8 cellular contexts compared by ENCODE assay signal in the genomic region with DNA sequence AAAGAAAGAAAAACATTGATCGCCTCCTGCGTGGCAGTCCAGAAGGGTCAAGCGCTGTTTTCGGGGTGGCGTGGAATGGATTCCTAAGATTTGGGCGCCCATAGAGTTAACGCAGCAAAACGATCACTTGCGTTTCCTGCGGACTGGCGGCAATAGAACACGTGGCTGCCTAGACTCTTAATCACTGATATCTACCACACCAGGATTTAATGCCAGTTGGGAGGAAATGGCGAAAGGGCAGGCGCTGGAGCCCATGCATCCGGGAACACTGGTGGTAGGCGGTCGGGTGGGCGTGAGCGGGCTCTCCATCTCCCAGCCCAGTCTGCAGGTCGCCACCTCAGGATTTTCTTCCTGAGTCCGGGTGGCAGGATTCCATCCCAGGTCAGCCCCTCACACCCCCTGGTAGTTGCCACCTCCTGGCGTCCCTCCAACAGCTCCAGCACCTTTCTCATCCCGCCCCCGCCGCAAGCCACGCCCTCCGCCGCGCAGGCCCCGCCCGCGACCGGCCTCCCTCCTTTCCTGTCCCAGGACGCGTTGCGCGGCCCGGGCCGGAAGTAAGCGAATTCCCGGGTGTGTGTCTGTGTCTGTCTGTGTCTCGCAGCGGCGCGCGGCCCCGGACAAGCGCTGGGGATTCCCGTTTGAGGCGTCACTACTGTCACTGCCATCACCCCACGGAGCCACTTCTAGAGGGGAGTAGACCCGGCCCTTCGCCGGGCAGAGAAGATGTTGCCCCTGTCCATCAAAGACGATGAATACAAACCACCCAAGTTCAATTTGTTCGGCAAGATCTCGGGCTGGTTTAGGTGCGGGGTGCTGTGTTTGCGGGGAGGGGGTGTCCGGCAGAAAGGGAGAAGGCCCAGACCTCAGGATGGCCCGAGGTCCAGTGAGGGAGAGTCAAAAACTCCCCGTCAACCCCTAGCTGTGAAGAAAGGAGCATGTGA. TPM values are rescaled to one million over a fixed set of nuclear protein-coding genes. Genes with fewer than 3 reads are reported as not detected.
A peak's percentile ranks its signal among the peaks of the same experiment; 100 is the strongest.
DNase-seq lines count a peak whose midpoint lies in the region; ATAC-seq lines count a peak whose summit lies in the region.

A gene with protein sequence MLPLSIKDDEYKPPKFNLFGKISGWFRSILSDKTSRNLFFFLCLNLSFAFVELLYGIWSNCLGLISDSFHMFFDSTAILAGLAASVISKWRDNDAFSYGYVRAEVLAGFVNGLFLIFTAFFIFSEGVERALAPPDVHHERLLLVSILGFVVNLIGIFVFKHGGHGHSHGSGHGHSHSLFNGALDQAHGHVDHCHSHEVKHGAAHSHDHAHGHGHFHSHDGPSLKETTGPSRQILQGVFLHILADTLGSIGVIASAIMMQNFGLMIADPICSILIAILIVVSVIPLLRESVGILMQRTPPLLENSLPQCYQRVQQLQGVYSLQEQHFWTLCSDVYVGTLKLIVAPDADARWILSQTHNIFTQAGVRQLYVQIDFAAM (plus strand): TSS at position 551 of the 941 bp plus-strand sequence. CDS start 173 bp downstream, at position 724.

- H3K4me1 ChIP-seq in GM23248 (ENCODE audit: insufficient read depth), result peaks cover 31% of the 10 kb centered on the region
- peaks cover 30% of the 10 kb centered on the region for H3K4me1 ChIP-seq in Karpas-422 (ENCODE audit: low read length)

- H4K20me1 ChIP-seq in GM23248 (ENCODE audit: insufficient read depth) (no peaks in the 10 kb centered on the region), Karpas-422 (ENCODE audit: insufficient read depth, low read depth, low read length) (peaks cover 7% of the 10 kb centered on the region; the same call in 1 of the 2 replicates)

- H3K36me3 Mint-ChIP-seq in naive B cell, result peaks cover 3 to 8% of the 10 kb centered on the region in 2 donors
- peaks cover 54% of the 10 kb centered on the region for H3K36me3 Mint-ChIP-seq in stimulated activated effector memory CD8-positive, alpha-beta T cell treated with anti-CD3 and anti-CD28 coated beads, Interleukin-12 subunit alpha, Interleukin-12 subunit beta, amount 100 ng/mL, for 72 hours

- peak within 1 kb of the TSS; percentile 91 to 100 (median 98) for H3K4me3 Mint-ChIP-seq in naive B cell
- H3K4me3 Mint-ChIP-seq in stimulated activated effector memory CD8-positive, alpha-beta T cell treated with anti-CD3 and anti-CD28 coated beads, Interleukin-12 subunit alpha, Interleukin-12 subunit beta, amount 100 ng/mL, for 72 hours, result peak within 1 kb of the TSS; percentile 100

- 1 to 3% methylated on average over 40 to 60 of the region's 62 CpGs for WGBS in GM23248 (ENCODE audit: low coverage in 1 of 2, low lambda C conversion rate in 2 of 2, missing lambda C conversion rate in 2 of 2), 2 experiments

- H3K9me2 ChIP-seq in GM23248 (ENCODE audit: insufficient read depth), result no peaks in the 10 kb centered on the region
- no peaks in the 10 kb centered on the region for H3K9me2 ChIP-seq in Karpas-422 (replicated peaks; ENCODE audit: insufficient read depth, low read length)

- ATAC-seq in naive B cell (ENCODE audit: low read depth in 2 of 2), result peak; percentile 84 to 85
- ATAC-seq in stimulated activated effector memory CD8-positive, alpha-beta T cell treated with anti-CD3 and anti-CD28 coated beads, Interleukin-12 subunit alpha, Interleukin-12 subunit beta, amount 100 ng/mL, for 72 hours, result peak; percentile 91

- H3K36me3 ChIP-seq in GM23248 (ENCODE audit: low read depth) (peaks cover 27% of the 10 kb centered on the region), Karpas-422 (ENCODE audit: insufficient read depth, low read length) (peaks cover 38% of the 10 kb centered on the region)

- H3K9ac ChIP-seq in GM23248 (peak within 1 kb of the TSS; percentile 98), Karpas-422 (ENCODE audit: low read length) (peak within 1 kb of the TSS; percentile 97)

- H3K4me3 ChIP-seq in GM23248 (peak within 1 kb of the TSS; percentile 95), Karpas-422 (ENCODE audit: low read length) (peak within 1 kb of the TSS; percentile 94)

- peaks cover 17% of the 10 kb centered on the region; the same call in 1 of the 2 replicates for H3F3A ChIP-seq in GM23248 (ENCODE audit: insufficient read depth)

- no peaks in the 10 kb centered on the region for H3K27me3 Mint-ChIP-seq in naive B cell

- H3K27ac ChIP-seq in GM23248 (peak within 1 kb of the TSS; percentile 91), Karpas-422 (ENCODE audit: low read length) (peak within 1 kb of the TSS; percentile 85)

- peak within 1 kb of the TSS; percentile 98 for H3K4me2 ChIP-seq in GM23248 (ENCODE audit: unreplicated experiment)
- H3K4me2 ChIP-seq in Karpas-422 (ENCODE audit: low read depth, low read length, poor library complexity, severe bottlenecking), result peak within 1 kb of the TSS; percentile 93

- in situ Hi-C loops in GM23248 (cut with MboI), result loop anchor here (25.0 kb wide), 1 partner anchor 1084 kb away; no protein-coding TSS in a partner anchor

- H2AFZ ChIP-seq in GM23248, result peak within 1 kb of the TSS; percentile 93
- H2AFZ ChIP-seq in Karpas-422 (ENCODE audit: low read length), result peak within 1 kb of the TSS; percentile 49

- peaks cover 82% of the 10 kb centered on the region for H3K79me2 ChIP-seq in GM23248 (ENCODE audit: insufficient read depth)
- H3K79me2 ChIP-seq in Karpas-422 (ENCODE audit: low read length), result peaks cover 70% of the 10 kb centered on the region

- H3K27me3 ChIP-seq in GM23248 (replicated peaks; ENCODE audit: insufficient read depth), result no peaks in the 10 kb centered on the region
- no peaks in the 10 kb centered on the region for H3K27me3 ChIP-seq in Karpas-422 (ENCODE audit: low read length)

- no peaks in the 10 kb centered on the region for H3K9me3 ChIP-seq in GM23248 (ENCODE audit: low read depth)
- H3K9me3 ChIP-seq in Karpas-422 (ENCODE audit: low read length), result 0 out of 2 replicates have a peak, but pooled peaks cover 3% of the 10 kb centered on the region

- H3K9me3 Mint-ChIP-seq in naive B cell, result peaks cover 0 to 4% (median under 1%) of the 10 kb centered on the region in 7 donors
- no peaks in the 10 kb centered on the region for H3K9me3 Mint-ChIP-seq in stimulated activated effector memory CD8-positive, alpha-beta T cell treated with anti-CD3 and anti-CD28 coated beads, Interleukin-12 subunit alpha, Interleukin-12 subunit beta, amount 100 ng/mL, for 72 hours

- H3K27ac Mint-ChIP-seq in naive B cell, result peak within 1 kb of the TSS; percentile 99 to 100 (median 100)
- H3K27ac Mint-ChIP-seq in stimulated activated effector memory CD8-positive, alpha-beta T cell treated with anti-CD3 and anti-CD28 coated beads, Interleukin-12 subunit alpha, Interleukin-12 subunit beta, amount 100 ng/mL, for 72 hours, result peak within 1 kb of the TSS; percentile 99

- DNase-seq in Daoy (ENCODE audit: low read depth) (peak; percentile 99), GM23248 (peak; percentile 97), Karpas-422 (peak; percentile 97), RPMI8226 (peak; percentile 90), fibroblast of gingiva (ENCODE audit: low read depth) (peak; percentile 89), naive B cell (peak; percentile 94)
- peak; percentile 94 for DNase-seq in activated T-helper 1 cell treated with anti-CD3 and anti-CD28 coated beads, Interleukin-2, amount 50 U/mL, for 16 hours (ENCODE audit: low read depth in 1 of 2, low spot score in 1 of 2)
- peak; percentile 93 to 98 for DNase-seq in stimulated activated effector memory CD8-positive, alpha-beta T cell treated with anti-CD3 and anti-CD28 coated beads, Interleukin-12 subunit alpha, Interleukin-12 subunit beta, amount 100 ng/mL, for 72 hours (ENCODE audit: low spot score in 2 of 2)

- peaks cover 28 to 36% (median 28%) of the 10 kb centered on the region in 3 donors for H3K4me1 Mint-ChIP-seq in naive B cell
- peaks cover 56% of the 10 kb centered on the region for H3K4me1 Mint-ChIP-seq in stimulated activated effector memory CD8-positive, alpha-beta T cell treated with anti-CD3 and anti-CD28 coated beads, Interleukin-12 subunit alpha, Interleukin-12 subunit beta, amount 100 ng/mL, for 72 hours

RNA-seq across cellular contexts. Expression of the gene that starts here (rescaled TPM):
- 69.5 and 70.4 TPM in 2 replicates for total RNA-seq in Daoy (2014; rRNA removed; shearing (Covaris generic))
- total RNA-seq in GM23248 (2014; rRNA removed; shearing (Covaris generic)), result 65.7 and 75.2 TPM in 2 replicates
- 35.2 and 38.0 TPM in 2 replicates for polyA plus RNA-seq in GM23248 (2016; fragmentation: Nextera tagmentation; extraction: Ambion mirVana)
- 8.9 and 28.8 TPM in 2 replicates for total RNA-seq in Karpas-422 (2014; rRNA removed; shearing (Covaris generic); ENCODE audit: low replicate concordance)
- polyA plus RNA-seq in naive B cell (ENCODE audit: low read depth in 6 of 6), result 10 to 100 TPM in 1 of 6 donors, 1 to 10 TPM in 4, under 1 TPM in 1; 0.68 to 10.2 (median 8.4) TPM

Comparison
In these comparisons a context has a peak if more than half of its experiments do, and no peak if none do; other contexts are left out.
1. Peak in every context shown above with its lines: DNase-seq, ATAC-seq, H3K4me3 ChIP-seq and H3K27ac ChIP-seq.